14 cellular contexts compared by ENCODE assay signal in genomic region chr1:203768158-203768725, GRCh38. TPM values are rescaled to one million over a fixed set of nuclear protein-coding genes. Genes with fewer than 3 reads are reported as not detected.
DNase-seq lines count a peak whose midpoint lies in the region; ATAC-seq and TF ChIP-seq lines count a peak whose summit lies in the region.
"Had no signal": no experiment of that assay in that cellular context is flagged by ENCODE, and none has a peak within 500 bp of the region (broad histone marks: within the 10 kb centered on the region; RNA-seq: fewer than 3 reads in every experiment).

No MANE protein-coding gene starts in this region.

- H3K4me1 ChIP-seq in BLaER1 treated with 17β-estradiol and CSF1 and Interleukin-3, amounts not matched to agents 10 nM and 100 nM, result peaks cover 48 to 85% (median 76%) of the 10 kb centered on the region in 10 experiments
- peaks cover 0 to 3% of the 10 kb centered on the region in 2 donors for H3K4me1 ChIP-seq in muscle layer of duodenum (ENCODE audit: control insufficient read depth in 1 of 2, insufficient read depth in 2 of 2, low read length in 2 of 2)
- no peaks in the 10 kb centered on the region; the same call in none of the 2 replicates for H3K4me1 ChIP-seq in Caco-2

- peak overlapping the region; percentile 70 for H3K27ac Mint-ChIP-seq in activated naive CD8-positive, alpha-beta T cell treated with anti-CD3 and anti-CD28 coated beads, Interleukin-2, amount 10 ng/mL, durations not matched to agents 7 days and 5 days
- no peak overlapping the region for H3K27ac Mint-ChIP-seq in Caco-2 (ENCODE audit: unreplicated experiment)

- TF ChIP-seq CTCF in HL-60 (IDR thresholded peaks at IDR 0.05; ENCODE audit: insufficient read depth, low read length), result no peak
- TF ChIP-seq CTCF in dorsolateral prefrontal cortex (IDR thresholded peaks at IDR 0.05 in 54 of 56, conservative IDR thresholded peaks at IDR 0.05 in 2 of 56; ENCODE audit: low read depth in 1 of 56, partially characterized antibody in 56 of 56), result no peak
- no peak for TF ChIP-seq CTCF in Caco-2 (IDR thresholded peaks at IDR 0.05; ENCODE audit: insufficient read depth in 1 of 2, low read depth in 1 of 2, low read length in 1 of 2, severe bottlenecking in 1 of 2, unreplicated experiment in 1 of 2)

- H3K9me3 Mint-ChIP-seq in activated naive CD8-positive, alpha-beta T cell treated with anti-CD3 and anti-CD28 coated beads, Interleukin-2, amount 10 ng/mL, durations not matched to agents 7 days and 5 days, result no peaks in the 10 kb centered on the region
- H3K9me3 Mint-ChIP-seq in Caco-2 (ENCODE audit: unreplicated experiment), result no peaks in the 10 kb centered on the region

- H3K4me3 Mint-ChIP-seq in activated naive CD8-positive, alpha-beta T cell treated with anti-CD3 and anti-CD28 coated beads, Interleukin-2, amount 10 ng/mL, durations not matched to agents 7 days and 5 days, result peak overlapping the region; percentile 39
- no peak overlapping the region for H3K4me3 Mint-ChIP-seq in Caco-2 (ENCODE audit: unreplicated experiment)

- CTCF ChIA-PET in Caco-2 (lab: Charles Lee), result no interaction called here

- peaks cover 31% of the 10 kb centered on the region for H3K36me3 Mint-ChIP-seq in activated naive CD8-positive, alpha-beta T cell treated with anti-CD3 and anti-CD28 coated beads, Interleukin-2, amount 10 ng/mL, durations not matched to agents 7 days and 5 days
- no peaks in the 10 kb centered on the region for H3K36me3 Mint-ChIP-seq in Caco-2 (ENCODE audit: insufficient read depth, unreplicated experiment)

- peak overlapping the region in 2 of 10 experiments; percentile 3 to 11; a peak in 1 of 20 replicates for H3K4me3 ChIP-seq in BLaER1 treated with 17β-estradiol and CSF1 and Interleukin-3, amounts not matched to agents 10 nM and 100 nM
- H3K4me3 ChIP-seq in HL-60 (replicated peaks; ENCODE audit: insufficient read depth, low read length) (no peak overlapping the region), muscle layer of duodenum (ENCODE audit: low read depth in 1 of 2, low read length in 2 of 2) (no peak overlapping the region), dorsolateral prefrontal cortex (no peak overlapping the region), Caco-2 (ENCODE audit: low read depth, low read length) (no peak overlapping the region)
- H3K4me3 ChIP-seq: cardiac muscle cell had no signal

- peaks cover 0 to 37% (median 23%) of the 10 kb centered on the region in 11 experiments; a peak in 13 of 22 replicates for H3K36me3 ChIP-seq in BLaER1 treated with 17β-estradiol and CSF1 and Interleukin-3, amounts not matched to agents 10 nM and 100 nM
- no peaks in the 10 kb centered on the region for H3K36me3 ChIP-seq in muscle layer of duodenum (ENCODE audit: control insufficient read depth in 1 of 2, insufficient read depth in 2 of 2, low read length in 2 of 2)
- H3K36me3 ChIP-seq in Caco-2 (ENCODE audit: control insufficient read depth, insufficient read depth, low read length), result no peaks in the 10 kb centered on the region
- H3K36me3 ChIP-seq: cardiac muscle cell had no signal

- peaks cover 39% of the 10 kb centered on the region for H3K4me1 Mint-ChIP-seq in activated naive CD8-positive, alpha-beta T cell treated with anti-CD3 and anti-CD28 coated beads, Interleukin-2, amount 10 ng/mL, durations not matched to agents 7 days and 5 days
- peaks cover 9% of the 10 kb centered on the region for H3K4me1 Mint-ChIP-seq in Caco-2 (ENCODE audit: low read depth, unreplicated experiment)

- no TSS peak for BruUV-seq in Caco-2 (replicated peaks; lab: Mats Ljungman, UMichigan)

- ATAC-seq in activated naive CD8-positive, alpha-beta T cell treated with anti-CD3 and anti-CD28 coated beads, Interleukin-2, amount 10 ng/mL, durations not matched to agents 7 days and 5 days (ENCODE audit: low read depth), result no peak

- intact Hi-C loops in dorsolateral prefrontal cortex (cut with DNase I), result no loop called here
- intact Hi-C loops in Caco-2 (cut with micrococcal nuclease; ENCODE audit: unreplicated experiment), result no loop called here

- peak overlapping the region; percentile 47 to 95 (median 77) for H3K4me2 ChIP-seq in BLaER1 treated with 17β-estradiol and CSF1 and Interleukin-3, amounts not matched to agents 10 nM and 100 nM

- DNase-seq in HL-60 (ENCODE audit: low read depth in 1 of 2, low spot score in 1 of 2), result no peak
- DNase-seq in activated naive CD8-positive, alpha-beta T cell treated with anti-CD3 and anti-CD28 coated beads, Interleukin-2, amount 10 ng/mL, durations not matched to agents 7 days and 5 days, result no peak
- DNase-seq in dorsolateral prefrontal cortex, result no peak
- no peak for DNase-seq in retina
- no peak for DNase-seq in Caco-2
- DNase-seq in NCI-H2171 (lab: John Stamatoyannopoulos, UW), result no peak
- DNase-seq: C1 segment of cervical spinal cord, erythroblast, GF-D8, NCI-H146, SHP77 treated with DMSO at 0.1 percent for 48 hours had no signal

- peak overlapping the region in 10 of 11 experiments; percentile 61 to 80 (median 77); a peak in 20 of 22 replicates for H3K9ac ChIP-seq in BLaER1 treated with 17β-estradiol and CSF1 and Interleukin-3, amounts not matched to agents 10 nM and 100 nM

- POLR2A ChIA-PET in activated naive CD8-positive, alpha-beta T cell treated with anti-CD3 and anti-CD28 coated beads, Interleukin-2, amount 10 ng/mL, durations not matched to agents 7 days and 5 days (lab: Charles Lee), result no interaction called here
- POLR2A ChIA-PET in Caco-2 (lab: Charles Lee), result no interaction called here

- no peaks in the 10 kb centered on the region for H3K9me3 ChIP-seq in BLaER1 treated with 17β-estradiol and CSF1 and Interleukin-3, amounts not matched to agents 10 nM and 100 nM (replicated peaks in 1 of 11)
- H3K9me3 ChIP-seq in muscle layer of duodenum (ENCODE audit: control insufficient read depth in 1 of 2, low read length in 2 of 2) (no peaks in the 10 kb centered on the region), Caco-2 (no peaks in the 10 kb centered on the region)

- no peaks in the 10 kb centered on the region for H3K27me3 Mint-ChIP-seq in activated naive CD8-positive, alpha-beta T cell treated with anti-CD3 and anti-CD28 coated beads, Interleukin-2, amount 10 ng/mL, durations not matched to agents 7 days and 5 days
- H3K27me3 Mint-ChIP-seq in Caco-2 (ENCODE audit: insufficient read depth, unreplicated experiment), result no peaks in the 10 kb centered on the region

- no peaks in the 10 kb centered on the region for H4K20me1 ChIP-seq in BLaER1 treated with 17β-estradiol and CSF1 and Interleukin-3, amounts not matched to agents 10 nM and 100 nM

- H3K27ac ChIP-seq in BLaER1 treated with 17β-estradiol and CSF1 and Interleukin-3, amounts not matched to agents 10 nM and 100 nM, result peak overlapping the region; percentile 86 to 98 (median 93); a peak in 21 of 22 replicates
- peak overlapping the region; percentile 93 for H3K27ac ChIP-seq in HL-60 (replicated peaks)
- H3K27ac ChIP-seq in muscle layer of duodenum (ENCODE audit: low read length), result peak overlapping the region; percentile 45
- H3K27ac ChIP-seq in dorsolateral prefrontal cortex, result no peak overlapping the region
- H3K27ac ChIP-seq: cardiac muscle cell had no signal

- no peaks in the 10 kb centered on the region for H3K27me3 ChIP-seq in BLaER1 treated with 17β-estradiol and CSF1 and Interleukin-3, amounts not matched to agents 10 nM and 100 nM
- no peaks in the 10 kb centered on the region for H3K27me3 ChIP-seq in HL-60 (ENCODE audit: insufficient read depth, poor library complexity, severe bottlenecking)
- H3K27me3 ChIP-seq in muscle layer of duodenum (ENCODE audit: low read depth, low read length), result no peaks in the 10 kb centered on the region
- H3K27me3 ChIP-seq in dorsolateral prefrontal cortex, result no peaks in the 10 kb centered on the region
- H3K27me3 ChIP-seq in Caco-2 (replicated peaks; ENCODE audit: control insufficient read depth, insufficient read depth, low read length), result no peaks in the 10 kb centered on the region

RNA-seq across cellular contexts. Expression of gene LAX1, which starts 3.3 kb away (rescaled TPM):
- total RNA-seq in activated naive CD8-positive, alpha-beta T cell treated with anti-CD3 and anti-CD28 coated beads, Interleukin-2, amount 10 ng/mL, durations not matched to agents 7 days and 5 days, result 10 to 100 TPM; 26.3 to 28.4 TPM
- total RNA-seq in dorsolateral prefrontal cortex, result under 1 TPM in 12 of 120 experiments, not detected in 108; 0.16 to 0.41 (median 0.26) TPM
- total RNA-seq in Caco-2 (2022), result not detected in 2 replicates
- total RNA-seq: cardiac muscle cell had no signal

RNA-seq across cellular contexts. Expression of gene ZBED6, which starts 27.2 kb away (rescaled TPM):
- total RNA-seq in activated naive CD8-positive, alpha-beta T cell treated with anti-CD3 and anti-CD28 coated beads, Interleukin-2, amount 10 ng/mL, durations not matched to agents 7 days and 5 days, result 10 to 100 TPM; 20.7 to 21.8 TPM
- total RNA-seq in dorsolateral prefrontal cortex, result 10 to 100 TPM; 16.5 to 57.6 (median 29.2) TPM
- total RNA-seq in Caco-2 (2022), result 19.9 and 20.5 TPM in 2 replicates

RNA-seq across cellular contexts. Expression of gene ZC3H11A, which starts 27.2 kb away (rescaled TPM):
- 100 to 1,000 TPM; 111 to 114 TPM for total RNA-seq in activated naive CD8-positive, alpha-beta T cell treated with anti-CD3 and anti-CD28 coated beads, Interleukin-2, amount 10 ng/mL, durations not matched to agents 7 days and 5 days
- 10 to 100 TPM; 51.9 to 91.9 (median 71.8) TPM for total RNA-seq in dorsolateral prefrontal cortex
- 66.7 and 71.1 TPM in 2 replicates for total RNA-seq in Caco-2 (2022)

Comparison
In these comparisons a context has a peak if more than half of its experiments do, and no peak if none do; other contexts are left out.
1. H3K27ac ChIP-seq: peak in BLaER1 treated with 17β-estradiol and CSF1 and Interleukin-3, amounts not matched to agents 10 nM and 100 nM (11 of 11), HL-60 (single experiment) and muscle layer of duodenum (single experiment); none in dorsolateral prefrontal cortex (0 of 59).
2. RNA of gene LAX1, which starts 3.3 kb away (total RNA-seq): 26.3 to 28.4 TPM in activated naive CD8-positive, alpha-beta T cell treated with anti-CD3 and anti-CD28 coated beads, Interleukin-2, amount 10 ng/mL, durations not matched to agents 7 days and 5 days; not detected in Caco-2 and 0.16 to 0.41 TPM in dorsolateral prefrontal cortex; every median in the first group is over 10 times any median in the second.